1 cellular context compared by ENCODE assay signal in the genomic region with DNA sequence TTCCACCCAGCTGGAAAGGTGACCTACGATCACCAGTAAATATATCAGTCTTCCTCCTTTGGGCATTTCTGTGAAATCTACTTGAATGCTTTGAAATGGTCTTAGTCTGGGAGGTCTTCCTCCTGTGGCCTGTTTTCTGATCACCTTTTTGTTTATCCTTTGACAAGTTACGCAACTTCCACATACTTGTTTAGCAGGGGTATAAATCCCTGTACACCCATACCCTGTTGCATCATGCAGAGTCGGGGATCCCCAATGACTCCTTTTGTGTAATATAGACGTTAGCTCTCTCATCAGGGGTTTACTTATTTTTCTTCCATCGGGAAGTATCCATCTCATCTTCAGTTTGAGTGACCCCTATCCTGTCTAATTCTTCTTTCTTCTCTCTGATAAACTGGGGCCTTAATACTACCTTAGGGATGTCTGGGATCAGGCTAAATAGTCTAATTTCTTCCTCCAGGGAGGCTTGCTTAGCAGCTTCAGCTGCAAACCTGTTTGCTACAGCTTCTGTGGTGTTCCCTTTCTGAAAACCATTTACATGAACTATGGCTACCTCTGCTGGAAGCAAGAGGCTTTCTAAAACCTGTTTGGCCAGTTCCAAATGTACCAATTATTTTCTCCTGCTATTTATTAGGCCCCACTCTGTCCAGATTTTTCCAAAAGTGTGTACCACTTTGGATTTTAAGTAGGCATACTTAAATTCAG.
TF ChIP-seq lines count a peak whose summit lies in the region.

No MANE protein-coding gene starts in this region.

TF ChIP-seq in GM12878, 131 proteins besides CTCF, POLR2A, EP300 and RAD21:
- TF ChIP-seq WRNIP1 (IDR thresholded peaks at IDR 0.05; ENCODE audit: borderline replicate concordance, low read depth, low read length), result no peak
- TF ChIP-seq, protein P1, sequence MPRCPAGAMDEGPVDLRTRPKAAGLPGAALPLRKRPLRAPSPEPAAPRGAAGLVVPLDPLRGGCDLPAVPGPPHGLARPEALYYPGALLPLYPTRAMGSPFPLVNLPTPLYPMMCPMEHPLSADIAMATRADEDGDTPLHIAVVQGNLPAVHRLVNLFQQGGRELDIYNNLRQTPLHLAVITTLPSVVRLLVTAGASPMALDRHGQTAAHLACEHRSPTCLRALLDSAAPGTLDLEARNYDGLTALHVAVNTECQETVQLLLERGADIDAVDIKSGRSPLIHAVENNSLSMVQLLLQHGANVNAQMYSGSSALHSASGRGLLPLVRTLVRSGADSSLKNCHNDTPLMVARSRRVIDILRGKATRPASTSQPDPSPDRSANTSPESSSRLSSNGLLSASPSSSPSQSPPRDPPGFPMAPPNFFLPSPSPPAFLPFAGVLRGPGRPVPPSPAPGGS (IDR thresholded peaks at IDR 0.05; ENCODE audit: borderline replicate concordance, insufficient read depth, low read depth, low read length, poor library complexity, severe bottlenecking), result no peak
- no peak for TF ChIP-seq BMI1 (IDR thresholded peaks at IDR 0.05; ENCODE audit: borderline replicate concordance)
- TF ChIP-seq BHLHE40 (IDR thresholded peaks at IDR 0.05; ENCODE audit: borderline replicate concordance in 1 of 2, low read depth in 2 of 2, low read length in 1 of 2), result no peak
- no peak for TF ChIP-seq FOXK2 (IDR thresholded peaks at IDR 0.05)
- TF ChIP-seq NR2C2 (IDR thresholded peaks at IDR 0.05; ENCODE audit: borderline replicate concordance, control insufficient read depth, insufficient read length, low read depth), result no peak
- TF ChIP-seq TCF7 (IDR thresholded peaks at IDR 0.05; ENCODE audit: borderline replicate concordance), result no peak
- no peak for TF ChIP-seq SIN3A (IDR thresholded peaks at IDR 0.05; ENCODE audit: low read depth, low read length)
- TF ChIP-seq POU2F2 (IDR thresholded peaks at IDR 0.05; ENCODE audit: borderline replicate concordance, low read depth, low read length), result no peak
- TF ChIP-seq, protein P2, sequence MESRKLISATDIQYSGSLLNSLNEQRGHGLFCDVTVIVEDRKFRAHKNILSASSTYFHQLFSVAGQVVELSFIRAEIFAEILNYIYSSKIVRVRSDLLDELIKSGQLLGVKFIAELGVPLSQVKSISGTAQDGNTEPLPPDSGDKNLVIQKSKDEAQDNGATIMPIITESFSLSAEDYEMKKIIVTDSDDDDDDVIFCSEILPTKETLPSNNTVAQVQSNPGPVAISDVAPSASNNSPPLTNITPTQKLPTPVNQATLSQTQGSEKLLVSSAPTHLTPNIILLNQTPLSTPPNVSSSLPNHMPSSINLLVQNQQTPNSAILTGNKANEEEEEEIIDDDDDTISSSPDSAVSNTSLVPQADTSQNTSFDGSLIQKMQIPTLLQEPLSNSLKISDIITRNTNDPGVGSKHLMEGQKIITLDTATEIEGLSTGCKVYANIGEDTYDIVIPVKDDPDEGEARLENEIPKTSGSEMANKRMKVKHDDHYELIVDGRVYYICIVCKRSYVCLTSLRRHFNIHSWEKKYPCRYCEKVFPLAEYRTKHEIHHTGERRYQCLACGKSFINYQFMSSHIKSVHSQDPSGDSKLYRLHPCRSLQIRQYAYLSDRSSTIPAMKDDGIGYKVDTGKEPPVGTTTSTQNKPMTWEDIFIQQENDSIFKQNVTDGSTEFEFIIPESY (IDR thresholded peaks at IDR 0.05), result no peak
- no peak for TF ChIP-seq FOS (IDR thresholded peaks at IDR 0.05; ENCODE audit: borderline replicate concordance, extremely low read depth, insufficient read length)
- no peak for TF ChIP-seq USF1 (IDR thresholded peaks at IDR 0.05; ENCODE audit: borderline replicate concordance, extremely low read length, insufficient read depth, low read depth, low read length)
